13 cellular contexts compared by ENCODE assay signal in genomic region chr2:222960126-222960525, GRCh38.
DNase-seq lines count a peak whose midpoint lies in the region; ATAC-seq and TF ChIP-seq lines count a peak whose summit lies in the region.
"Had no signal": no experiment of that assay in that cellular context is flagged by ENCODE, and none has a peak within 500 bp of the region (broad histone marks: within the 10 kb centered on the region; RNA-seq: fewer than 3 reads in every experiment).

No MANE protein-coding gene starts in this region.

- H3K27me3 ChIP-seq in gastrocnemius medialis: no peaks in the 10 kb centered on the region
- H3K27me3 ChIP-seq: heart left ventricle, neural progenitor cell had no signal

- H3K4me3 Mint-ChIP-seq in progenitor cell of endocrine pancreas (ENCODE audit: low read depth): no peak overlapping the region
- H3K4me3 Mint-ChIP-seq: brain, neural progenitor cell had no signal

- peaks cover 8% of the 10 kb centered on the region for H3K27me3 Mint-ChIP-seq in progenitor cell of endocrine pancreas

- peak; percentile 24 to 33 for DNase-seq in NOMO-1 (lab: John Stamatoyannopoulos, UW; ENCODE audit: unreplicated experiment in 2 of 2)
- peak; percentile 59 for DNase-seq in myocyte (ENCODE audit: low read depth)
- DNase-seq in progenitor cell of endocrine pancreas (ENCODE audit: low spot score, unreplicated experiment): no peak
- DNase-seq in lower leg skin (ENCODE audit: low spot score in 2 of 2): no peak
- DNase-seq in gastrocnemius medialis: no peak
- DNase-seq: heart left ventricle, NCI-H510A, WERI-Rb-1 had no signal

- H3K9me3 ChIP-seq in gastrocnemius medialis: no peaks in the 10 kb centered on the region

- no peaks in the 10 kb centered on the region for H3K4me1 Mint-ChIP-seq in progenitor cell of endocrine pancreas (ENCODE audit: low read depth)
- H3K4me1 Mint-ChIP-seq: brain, neural progenitor cell had no signal

- H3K4me1 ChIP-seq in gastrocnemius medialis: no peaks in the 10 kb centered on the region
- H3K4me1 ChIP-seq: heart left ventricle, neural progenitor cell had no signal

- no peaks in the 10 kb centered on the region for H3K36me3 Mint-ChIP-seq in progenitor cell of endocrine pancreas (ENCODE audit: insufficient read depth)
- H3K36me3 Mint-ChIP-seq: brain, neural progenitor cell had no signal

- intact Hi-C loops in lower leg skin (cut with DNase I; ENCODE audit: low total_unique reads): no loop called here
- intact Hi-C loops in gastrocnemius medialis (cut with DNase I; ENCODE audit: low total_unique reads): no loop called here

- ATAC-seq in GM18870 (IDR thresholded peaks at IDR 0.05; ENCODE audit: unreplicated experiment) (peak; percentile 85), HG02610 (IDR thresholded peaks at IDR 0.05; ENCODE audit: unreplicated experiment) (peak; percentile 97), gastrocnemius medialis (no peak)
- ATAC-seq in activated CD4-positive, CD25-positive, alpha-beta regulatory T cell treated with anti-CD3 and anti-CD28 coated beads, Interleukin-2, amount 50 U/mL, for 24 hours: no peak

- H3K36me3 ChIP-seq in gastrocnemius medialis: no peaks in the 10 kb centered on the region
- H3K36me3 ChIP-seq: heart left ventricle, neural progenitor cell, WERI-Rb-1 had no signal

- in situ Hi-C loops in gastrocnemius medialis (cut with MboI; ENCODE audit: low sequenced_read_pairs in 4 of 4): loop anchor here in 1 of 4 donors (25.0 kb wide), 1 partner anchor 827 kb away; no protein-coding TSS in a partner anchor

- H3K27ac ChIP-seq in gastrocnemius medialis: no peak overlapping the region
- H3K27ac ChIP-seq: heart left ventricle, neural progenitor cell, WERI-Rb-1 had no signal

- WGBS in lower leg skin, 2 donors: 74 to 76% methylated on average over 6 of the region's 6 CpGs

- no peak overlapping the region for H3K27ac Mint-ChIP-seq in progenitor cell of endocrine pancreas
- H3K27ac Mint-ChIP-seq: brain, neural progenitor cell had no signal

- H3K4me3 ChIP-seq in lower leg skin (ENCODE audit: low read depth, poor library complexity, severe bottlenecking): no peak overlapping the region
- H3K4me3 ChIP-seq in gastrocnemius medialis: no peak overlapping the region
- H3K4me3 ChIP-seq: heart left ventricle, neural progenitor cell had no signal

- peaks cover 9% of the 10 kb centered on the region for H3K9me3 Mint-ChIP-seq in progenitor cell of endocrine pancreas (ENCODE audit: low read depth)

- TF ChIP-seq CTCF in progenitor cell of endocrine pancreas (IDR thresholded peaks at IDR 0.05; ENCODE audit: unreplicated experiment) (no peak), lower leg skin (IDR thresholded peaks at IDR 0.05) (no peak), gastrocnemius medialis (IDR thresholded peaks at IDR 0.05 in 4 of 5, conservative IDR thresholded peaks at IDR 0.05 in 1 of 5) (no peak)

- no peak for TF ChIP-seq POLR2A in lower leg skin (IDR thresholded peaks at IDR 0.05)
- TF ChIP-seq POLR2A in gastrocnemius medialis (IDR thresholded peaks at IDR 0.05): no peak

Comparison
In these comparisons a context has a peak if more than half of its experiments do, and no peak if none do; other contexts are left out.
1. ATAC-seq: peak in GM18870 (single experiment) and HG02610 (single experiment); none in activated CD4-positive, CD25-positive, alpha-beta regulatory T cell treated with anti-CD3 and anti-CD28 coated beads, Interleukin-2, amount 50 U/mL, for 24 hours (0 of 2) and gastrocnemius medialis (0 of 2).
2. DNase-seq: peak in NOMO-1 (2 of 2) and myocyte (single experiment); none in progenitor cell of endocrine pancreas (single experiment), lower leg skin (0 of 2) and gastrocnemius medialis (0 of 2).